In the genomic region with DNA sequence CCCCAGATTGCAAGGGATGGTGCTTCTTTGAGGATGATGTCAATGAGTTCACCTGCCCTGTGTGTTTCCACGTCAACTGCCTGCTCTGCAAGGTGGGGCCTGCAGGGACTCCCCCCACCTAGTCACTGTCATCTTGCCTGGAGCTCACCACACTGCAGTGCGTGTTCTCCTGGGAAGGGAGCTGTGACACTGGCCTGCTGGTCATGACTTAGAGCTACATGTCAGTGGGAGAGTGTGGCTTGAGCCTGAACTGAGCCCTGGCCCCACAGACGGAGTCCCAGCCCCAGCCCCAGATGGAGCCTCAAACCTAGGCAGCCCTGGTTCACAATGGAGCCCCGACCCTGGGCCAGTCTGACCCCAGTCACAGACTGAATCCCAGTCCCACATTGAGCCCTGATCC, we compare ENCODE assay signal across 1 cellular context.
TF ChIP-seq lines count a peak whose summit lies in the region.

No MANE protein-coding gene starts in this region.

TF ChIP-seq in HepG2, 621 proteins besides CTCF, POLR2A, EP300 and RAD21 (continues in another document):
- TF ChIP-seq ZNF850 (CRISPR knock-in tag; conservative IDR thresholded peaks at IDR 0.05), result no peak
- TF ChIP-seq, protein P1, sequence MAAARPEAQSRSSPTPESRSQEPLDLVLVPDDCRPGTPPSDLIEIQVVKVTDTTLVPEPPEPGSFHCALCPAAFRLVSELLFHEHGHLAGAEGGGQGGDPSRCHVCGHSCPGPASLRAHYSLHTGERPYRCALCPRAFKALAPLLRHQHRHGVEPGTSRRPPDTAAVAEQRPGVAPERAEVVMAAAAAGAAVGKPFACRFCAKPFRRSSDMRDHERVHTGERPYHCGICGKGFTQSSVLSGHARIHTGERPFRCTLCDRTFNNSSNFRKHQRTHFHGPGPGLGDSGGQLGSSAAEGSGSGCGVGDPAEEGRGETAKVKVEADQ (CRISPR knock-in tag; IDR thresholded peaks at IDR 0.05; ENCODE audit: borderline replicate concordance), result no peak
- no peak for TF ChIP-seq ZNF468 (CRISPR knock-in tag; IDR thresholded peaks at IDR 0.05)
- TF ChIP-seq, protein P2, sequence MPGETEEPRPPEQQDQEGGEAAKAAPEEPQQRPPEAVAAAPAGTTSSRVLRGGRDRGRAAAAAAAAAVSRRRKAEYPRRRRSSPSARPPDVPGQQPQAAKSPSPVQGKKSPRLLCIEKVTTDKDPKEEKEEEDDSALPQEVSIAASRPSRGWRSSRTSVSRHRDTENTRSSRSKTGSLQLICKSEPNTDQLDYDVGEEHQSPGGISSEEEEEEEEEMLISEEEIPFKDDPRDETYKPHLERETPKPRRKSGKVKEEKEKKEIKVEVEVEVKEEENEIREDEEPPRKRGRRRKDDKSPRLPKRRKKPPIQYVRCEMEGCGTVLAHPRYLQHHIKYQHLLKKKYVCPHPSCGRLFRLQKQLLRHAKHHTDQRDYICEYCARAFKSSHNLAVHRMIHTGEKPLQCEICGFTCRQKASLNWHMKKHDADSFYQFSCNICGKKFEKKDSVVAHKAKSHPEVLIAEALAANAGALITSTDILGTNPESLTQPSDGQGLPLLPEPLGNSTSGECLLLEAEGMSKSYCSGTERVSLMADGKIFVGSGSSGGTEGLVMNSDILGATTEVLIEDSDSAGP (CRISPR knock-in tag; IDR thresholded peaks at IDR 0.05; ENCODE audit: borderline replicate concordance), result peak; percentile 22; the same call in 1 of the 2 replicates
- TF ChIP-seq ZFP37 (CRISPR knock-in tag; IDR thresholded peaks at IDR 0.05; ENCODE audit: borderline replicate concordance), result no peak
- no peak for TF ChIP-seq MEIS2 (CRISPR knock-in tag; IDR thresholded peaks at IDR 0.05)
- TF ChIP-seq NCOR1 (IDR thresholded peaks at IDR 0.05; ENCODE audit: borderline replicate concordance, low read length), result no peak
- TF ChIP-seq SIN3A (IDR thresholded peaks at IDR 0.05; ENCODE audit: borderline replicate concordance, low read depth, low read length), result no peak
- peak; percentile 81; the same call in 1 of the 2 replicates for TF ChIP-seq PAF1 (CRISPR knock-in tag; IDR thresholded peaks at IDR 0.05)
- no peak for TF ChIP-seq ZNF101 (CRISPR knock-in tag; IDR thresholded peaks at IDR 0.05; ENCODE audit: borderline replicate concordance, low read depth)
- TF ChIP-seq ZNF205 (CRISPR knock-in tag; IDR thresholded peaks at IDR 0.05), result no peak
- TF ChIP-seq ZNF337 (CRISPR knock-in tag; IDR thresholded peaks at IDR 0.05; ENCODE audit: borderline replicate concordance, low read depth), result no peak
- TF ChIP-seq EZH2 (conservative IDR thresholded peaks at IDR 0.05; ENCODE audit: low read depth, low read length), result no peak
- TF ChIP-seq, protein P3, sequence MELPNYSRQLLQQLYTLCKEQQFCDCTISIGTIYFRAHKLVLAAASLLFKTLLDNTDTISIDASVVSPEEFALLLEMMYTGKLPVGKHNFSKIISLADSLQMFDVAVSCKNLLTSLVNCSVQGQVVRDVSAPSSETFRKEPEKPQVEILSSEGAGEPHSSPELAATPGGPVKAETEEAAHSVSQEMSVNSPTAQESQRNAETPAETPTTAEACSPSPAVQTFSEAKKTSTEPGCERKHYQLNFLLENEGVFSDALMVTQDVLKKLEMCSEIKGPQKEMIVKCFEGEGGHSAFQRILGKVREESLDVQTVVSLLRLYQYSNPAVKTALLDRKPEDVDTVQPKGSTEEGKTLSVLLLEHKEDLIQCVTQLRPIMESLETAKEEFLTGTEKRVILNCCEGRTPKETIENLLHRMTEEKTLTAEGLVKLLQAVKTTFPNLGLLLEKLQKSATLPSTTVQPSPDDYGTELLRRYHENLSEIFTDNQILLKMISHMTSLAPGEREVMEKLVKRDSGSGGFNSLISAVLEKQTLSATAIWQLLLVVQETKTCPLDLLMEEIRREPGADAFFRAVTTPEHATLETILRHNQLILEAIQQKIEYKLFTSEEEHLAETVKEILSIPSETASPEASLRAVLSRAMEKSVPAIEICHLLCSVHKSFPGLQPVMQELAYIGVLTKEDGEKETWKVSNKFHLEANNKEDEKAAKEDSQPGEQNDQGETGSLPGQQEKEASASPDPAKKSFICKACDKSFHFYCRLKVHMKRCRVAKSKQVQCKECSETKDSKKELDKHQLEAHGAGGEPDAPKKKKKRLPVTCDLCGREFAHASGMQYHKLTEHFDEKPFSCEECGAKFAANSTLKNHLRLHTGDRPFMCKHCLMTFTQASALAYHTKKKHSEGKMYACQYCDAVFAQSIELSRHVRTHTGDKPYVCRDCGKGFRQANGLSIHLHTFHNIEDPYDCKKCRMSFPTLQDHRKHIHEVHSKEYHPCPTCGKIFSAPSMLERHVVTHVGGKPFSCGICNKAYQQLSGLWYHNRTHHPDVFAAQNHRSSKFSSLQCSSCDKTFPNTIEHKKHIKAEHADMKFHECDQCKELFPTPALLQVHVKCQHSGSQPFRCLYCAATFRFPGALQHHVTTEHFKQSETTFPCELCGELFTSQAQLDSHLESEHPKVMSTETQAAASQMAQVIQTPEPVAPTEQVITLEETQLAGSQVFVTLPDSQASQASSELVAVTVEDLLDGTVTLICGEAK (IDR thresholded peaks at IDR 0.05), result no peak
- TF ChIP-seq, protein P3 (CRISPR knock-in tag; IDR thresholded peaks at IDR 0.05), result 0 out of 2 replicates have a peak, but pooled peaks have one; percentile 36
- TF ChIP-seq CAMTA2 (CRISPR knock-in tag; IDR thresholded peaks at IDR 0.05; ENCODE audit: borderline replicate concordance), result no peak
- TF ChIP-seq TSC22D2 (CRISPR knock-in tag; IDR thresholded peaks at IDR 0.05; ENCODE audit: borderline replicate concordance), result no peak
- TF ChIP-seq, protein P4, sequence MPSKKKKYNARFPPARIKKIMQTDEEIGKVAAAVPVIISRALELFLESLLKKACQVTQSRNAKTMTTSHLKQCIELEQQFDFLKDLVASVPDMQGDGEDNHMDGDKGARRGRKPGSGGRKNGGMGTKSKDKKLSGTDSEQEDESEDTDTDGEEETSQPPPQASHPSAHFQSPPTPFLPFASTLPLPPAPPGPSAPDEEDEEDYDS (CRISPR knock-in tag; IDR thresholded peaks at IDR 0.05), result no peak
- 0 out of 2 replicates have a peak, but pooled peaks have one; percentile 5 for TF ChIP-seq HES4 (CRISPR knock-in tag; IDR thresholded peaks at IDR 0.05; ENCODE audit: borderline replicate concordance)
- TF ChIP-seq RARA (CRISPR knock-in tag; IDR thresholded peaks at IDR 0.05), result no peak
- no peak for TF ChIP-seq HNRNPUL1 (IDR thresholded peaks at IDR 0.05; ENCODE audit: low read depth, low read length)
- 0 out of 2 replicates have a peak, but pooled peaks have one; percentile 36 for TF ChIP-seq ZFY (CRISPR knock-in tag; IDR thresholded peaks at IDR 0.05)
- TF ChIP-seq ZMYM3 (CRISPR knock-in tag; IDR thresholded peaks at IDR 0.05), result no peak
- TF ChIP-seq RCOR2 (CRISPR knock-in tag; IDR thresholded peaks at IDR 0.05), result no peak
- TF ChIP-seq YY1 (IDR thresholded peaks at IDR 0.05; ENCODE audit: insufficient read depth, insufficient replicate concordance, low read depth, low read length), result no peak
- TF ChIP-seq, protein P5, sequence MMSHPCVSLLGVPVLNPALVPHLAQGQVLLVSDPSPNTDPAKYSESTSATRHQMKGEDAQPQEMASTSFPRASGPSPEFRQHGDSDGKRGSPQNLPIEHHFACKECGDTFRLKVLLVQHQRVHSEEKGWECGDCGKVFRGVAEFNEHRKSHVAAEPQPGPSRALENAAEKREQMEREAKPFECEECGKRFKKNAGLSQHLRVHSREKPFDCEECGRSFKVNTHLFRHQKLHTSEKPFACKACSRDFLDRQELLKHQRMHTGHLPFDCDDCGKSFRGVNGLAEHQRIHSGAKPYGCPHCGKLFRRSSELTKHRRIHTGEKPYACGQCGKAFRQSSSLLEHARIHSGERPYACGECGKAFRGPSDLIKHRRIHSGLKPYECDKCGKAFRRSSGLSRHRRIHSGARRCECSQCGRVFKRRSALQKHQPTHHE (CRISPR knock-in tag; IDR thresholded peaks at IDR 0.05; ENCODE audit: borderline replicate concordance), result no peak
- TF ChIP-seq YEATS4 (CRISPR knock-in tag; IDR thresholded peaks at IDR 0.05; ENCODE audit: borderline replicate concordance), result no peak
- 0 out of 2 replicates have a peak, but pooled peaks have one; percentile 6 for TF ChIP-seq CHCHD3 (CRISPR knock-in tag; IDR thresholded peaks at IDR 0.05)
- no peak for TF ChIP-seq ZKSCAN1 (IDR thresholded peaks at IDR 0.05; ENCODE audit: low read length)
- TF ChIP-seq, protein P6, sequence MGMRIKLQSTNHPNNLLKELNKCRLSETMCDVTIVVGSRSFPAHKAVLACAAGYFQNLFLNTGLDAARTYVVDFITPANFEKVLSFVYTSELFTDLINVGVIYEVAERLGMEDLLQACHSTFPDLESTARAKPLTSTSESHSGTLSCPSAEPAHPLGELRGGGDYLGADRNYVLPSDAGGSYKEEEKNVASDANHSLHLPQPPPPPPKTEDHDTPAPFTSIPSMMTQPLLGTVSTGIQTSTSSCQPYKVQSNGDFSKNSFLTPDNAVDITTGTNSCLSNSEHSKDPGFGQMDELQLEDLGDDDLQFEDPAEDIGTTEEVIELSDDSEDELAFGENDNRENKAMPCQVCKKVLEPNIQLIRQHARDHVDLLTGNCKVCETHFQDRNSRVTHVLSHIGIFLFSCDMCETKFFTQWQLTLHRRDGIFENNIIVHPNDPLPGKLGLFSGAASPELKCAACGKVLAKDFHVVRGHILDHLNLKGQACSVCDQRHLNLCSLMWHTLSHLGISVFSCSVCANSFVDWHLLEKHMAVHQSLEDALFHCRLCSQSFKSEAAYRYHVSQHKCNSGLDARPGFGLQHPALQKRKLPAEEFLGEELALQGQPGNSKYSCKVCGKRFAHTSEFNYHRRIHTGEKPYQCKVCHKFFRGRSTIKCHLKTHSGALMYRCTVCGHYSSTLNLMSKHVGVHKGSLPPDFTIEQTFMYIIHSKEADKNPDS (CRISPR knock-in tag; IDR thresholded peaks at IDR 0.05), result no peak
- TF ChIP-seq ZNF768 (CRISPR knock-in tag; IDR thresholded peaks at IDR 0.05), result peak; percentile 34; the same call in 1 of the 2 replicates
- TF ChIP-seq PHF21A (CRISPR knock-in tag; IDR thresholded peaks at IDR 0.05), result no peak
- TF ChIP-seq HNF4G (IDR thresholded peaks at IDR 0.05; ENCODE audit: borderline replicate concordance, low read depth, low read length), result no peak
- no peak for TF ChIP-seq HNF4G (CRISPR knock-in tag; IDR thresholded peaks at IDR 0.05; ENCODE audit: borderline replicate concordance, low read depth)
- TF ChIP-seq ZNF253 (CRISPR knock-in tag; IDR thresholded peaks at IDR 0.05; ENCODE audit: borderline replicate concordance), result no peak
- TF ChIP-seq MAFF (IDR thresholded peaks at IDR 0.05; ENCODE audit: low read depth, low read length), result no peak
- TF ChIP-seq THYN1 (CRISPR knock-in tag; IDR thresholded peaks at IDR 0.05; ENCODE audit: borderline replicate concordance, low read depth), result no peak
- TF ChIP-seq, protein P7, sequence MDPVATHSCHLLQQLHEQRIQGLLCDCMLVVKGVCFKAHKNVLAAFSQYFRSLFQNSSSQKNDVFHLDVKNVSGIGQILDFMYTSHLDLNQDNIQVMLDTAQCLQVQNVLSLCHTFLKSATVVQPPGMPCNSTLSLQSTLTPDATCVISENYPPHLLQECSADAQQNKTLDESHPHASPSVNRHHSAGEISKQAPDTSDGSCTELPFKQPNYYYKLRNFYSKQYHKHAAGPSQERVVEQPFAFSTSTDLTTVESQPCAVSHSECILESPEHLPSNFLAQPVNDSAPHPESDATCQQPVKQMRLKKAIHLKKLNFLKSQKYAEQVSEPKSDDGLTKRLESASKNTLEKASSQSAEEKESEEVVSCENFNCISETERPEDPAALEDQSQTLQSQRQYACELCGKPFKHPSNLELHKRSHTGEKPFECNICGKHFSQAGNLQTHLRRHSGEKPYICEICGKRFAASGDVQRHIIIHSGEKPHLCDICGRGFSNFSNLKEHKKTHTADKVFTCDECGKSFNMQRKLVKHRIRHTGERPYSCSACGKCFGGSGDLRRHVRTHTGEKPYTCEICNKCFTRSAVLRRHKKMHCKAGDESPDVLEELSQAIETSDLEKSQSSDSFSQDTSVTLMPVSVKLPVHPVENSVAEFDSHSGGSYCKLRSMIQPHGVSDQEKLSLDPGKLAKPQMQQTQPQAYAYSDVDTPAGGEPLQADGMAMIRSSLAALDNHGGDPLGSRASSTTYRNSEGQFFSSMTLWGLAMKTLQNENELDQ (CRISPR knock-in tag; IDR thresholded peaks at IDR 0.05; ENCODE audit: borderline replicate concordance), result no peak
- TF ChIP-seq NFIC (IDR thresholded peaks at IDR 0.05; ENCODE audit: low read length), result no peak
- TF ChIP-seq AGO2 (optimal IDR thresholded peaks at IDR 0.05; ENCODE audit: low read depth, low read length), result peak; percentile 66
- peak; percentile 56; the same call in 1 of the 2 replicates for TF ChIP-seq ATF7-NPFF (CRISPR knock-in tag; IDR thresholded peaks at IDR 0.05; ENCODE audit: low read depth)
